12 cellular contexts compared by ENCODE assay signal in the genomic region with DNA sequence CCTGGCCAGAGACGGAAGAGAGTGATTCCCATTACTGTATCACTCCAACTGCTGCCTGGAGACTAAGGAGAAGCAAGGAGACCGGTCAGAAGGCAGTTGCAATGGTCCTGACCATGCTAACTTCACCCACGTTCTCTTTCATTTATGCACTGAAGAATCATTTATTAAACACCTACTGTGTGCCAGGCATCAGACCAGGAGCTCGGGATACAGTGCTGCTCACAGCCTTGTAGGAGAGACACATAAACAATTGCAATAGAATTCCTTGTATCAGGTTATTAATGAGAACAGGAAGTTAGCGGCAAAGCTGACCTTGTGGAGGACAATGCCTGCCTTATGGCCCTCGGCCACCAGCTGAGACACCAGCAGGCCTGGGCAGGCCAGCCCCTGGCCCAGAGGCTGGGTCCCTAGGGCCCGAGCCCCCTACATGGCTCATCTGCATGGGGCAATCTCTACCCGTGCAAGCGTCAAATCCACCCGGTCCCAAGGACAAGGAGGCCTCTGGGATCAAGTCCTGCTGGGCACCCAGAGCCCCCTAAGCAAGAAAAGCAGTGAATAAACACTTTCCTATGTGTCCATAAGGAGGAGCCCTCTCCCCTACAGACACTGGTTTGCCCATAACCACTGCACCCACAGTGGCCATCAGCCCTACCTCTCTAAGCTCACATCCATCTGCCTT. TPM values are rescaled to one million over a fixed set of nuclear protein-coding genes. Genes with fewer than 3 reads are reported as not detected.
DNase-seq lines count a peak whose midpoint lies in the region; ATAC-seq and TF ChIP-seq lines count a peak whose summit lies in the region.
"Had no signal": no experiment of that assay in that cellular context is flagged by ENCODE, and none has a peak within 500 bp of the region (broad histone marks: within the 10 kb centered on the region; RNA-seq: fewer than 3 reads in every experiment).

No MANE protein-coding gene starts in this region.

- no peak overlapping the region for H4K91ac ChIP-seq in neuronal stem cell (ENCODE audit: low read depth, low read length, poor library complexity)

- peaks cover 0 to 3% (median 0%) of the 10 kb centered on the region in 3 experiments for H3K27me3 ChIP-seq in neuronal stem cell (ENCODE audit: control insufficient read depth in 3 of 3, insufficient read depth in 3 of 3, low read depth in 1 of 3, low read length in 3 of 3)

- peaks cover 2% of the 10 kb centered on the region for H3K79me1 ChIP-seq in neuronal stem cell (ENCODE audit: low read depth, low read length)

- peak; percentile 27 for TF ChIP-seq CTCF in astrocyte of the spinal cord (IDR thresholded peaks at IDR 0.05; ENCODE audit: low read depth, low read length)

- no peak overlapping the region for H4K8ac ChIP-seq in neuronal stem cell (ENCODE audit: low read depth, low read length)

- no CpG with 5 or more reads among the region's 10 CpGs for WGBS in neuronal stem cell (ENCODE audit: extremely low coverage in 2 of 2, insufficient read length in 2 of 2, insufficient replicate concordance in 1 of 2), 2 donors

- H3K4me3 Mint-ChIP-seq in stimulated activated effector memory CD8-positive, alpha-beta T cell treated with anti-CD3 and anti-CD28 coated beads, Interleukin-12 subunit alpha, Interleukin-12 subunit beta, amount 100 ng/mL, for 72 hours = no peak overlapping the region
- H3K4me3 Mint-ChIP-seq: IgD-negative memory B cell had no signal

- H3K4me3 ChIP-seq in astrocyte of the spinal cord (ENCODE audit: low read depth, low read length) (no peak overlapping the region), neuronal stem cell (ENCODE audit: low read length in 2 of 2) (no peak overlapping the region)

- H2BK5ac ChIP-seq in neuronal stem cell (ENCODE audit: low read length) = no peak overlapping the region

- no peaks in the 10 kb centered on the region for H3K36me3 ChIP-seq in neuronal stem cell (replicated peaks in 1 of 2; ENCODE audit: control insufficient read depth in 2 of 2, insufficient read depth in 2 of 2, low read length in 2 of 2)

- no peak overlapping the region for H3K14ac ChIP-seq in neuronal stem cell (ENCODE audit: low read length)

- peak overlapping the region; percentile 41 for H2AFZ ChIP-seq in neuronal stem cell (ENCODE audit: low read length)

- no peak overlapping the region for H3K4ac ChIP-seq in neuronal stem cell (ENCODE audit: low read length)

- H3K18ac ChIP-seq in neuronal stem cell (ENCODE audit: low read length) = no peak overlapping the region

- peaks cover 5 to 15% of the 10 kb centered on the region in 2 donors for H3K4me1 ChIP-seq in neuronal stem cell (ENCODE audit: control insufficient read depth in 2 of 2, insufficient read depth in 1 of 2, low read depth in 1 of 2, low read length in 2 of 2)

- H3K4me2 ChIP-seq in neuronal stem cell (ENCODE audit: insufficient read depth, low read length, poor library complexity, severe bottlenecking) = no peak overlapping the region

- no peak overlapping the region for H3K27ac Mint-ChIP-seq in stimulated activated effector memory CD8-positive, alpha-beta T cell treated with anti-CD3 and anti-CD28 coated beads, Interleukin-12 subunit alpha, Interleukin-12 subunit beta, amount 100 ng/mL, for 72 hours
- H3K27ac Mint-ChIP-seq: IgD-negative memory B cell had no signal

- H3K4me1 Mint-ChIP-seq in stimulated activated effector memory CD8-positive, alpha-beta T cell treated with anti-CD3 and anti-CD28 coated beads, Interleukin-12 subunit alpha, Interleukin-12 subunit beta, amount 100 ng/mL, for 72 hours = no peaks in the 10 kb centered on the region

- no peak overlapping the region for H2AK5ac ChIP-seq in neuronal stem cell (ENCODE audit: low read depth, low read length)

- H2BK120ac ChIP-seq in neuronal stem cell (ENCODE audit: low read depth, low read length) = no peak overlapping the region

- no peaks in the 10 kb centered on the region for H3K9me3 Mint-ChIP-seq in stimulated activated effector memory CD8-positive, alpha-beta T cell treated with anti-CD3 and anti-CD28 coated beads, Interleukin-12 subunit alpha, Interleukin-12 subunit beta, amount 100 ng/mL, for 72 hours

- no peak overlapping the region for H2BK15ac ChIP-seq in neuronal stem cell (ENCODE audit: low read length)

- H3K9ac ChIP-seq in neuronal stem cell (ENCODE audit: low read depth, low read length, poor library complexity) = no peak overlapping the region

- H3K9me3 ChIP-seq in neuronal stem cell (replicated peaks in 1 of 2; ENCODE audit: control insufficient read depth in 2 of 2, insufficient read depth in 1 of 2, low read depth in 1 of 2, low read length in 2 of 2) = no peaks in the 10 kb centered on the region

- no peak for ATAC-seq in stimulated activated effector memory CD8-positive, alpha-beta T cell treated with anti-CD3 and anti-CD28 coated beads, Interleukin-12 subunit alpha, Interleukin-12 subunit beta, amount 100 ng/mL, for 72 hours
- ATAC-seq in HG03095 (IDR thresholded peaks at IDR 0.05; ENCODE audit: unreplicated experiment) = no peak

- no peak overlapping the region for H3K23ac ChIP-seq in neuronal stem cell (ENCODE audit: low read depth, low read length, poor library complexity)

- no peaks in the 10 kb centered on the region for H3K36me3 Mint-ChIP-seq in stimulated activated effector memory CD8-positive, alpha-beta T cell treated with anti-CD3 and anti-CD28 coated beads, Interleukin-12 subunit alpha, Interleukin-12 subunit beta, amount 100 ng/mL, for 72 hours

- H2BK12ac ChIP-seq in neuronal stem cell (ENCODE audit: low read length) = no peak overlapping the region

- DNase-seq in NCI-H146 (lab: John Stamatoyannopoulos, UW) = peak; percentile 34
- no peak for DNase-seq in NCI-H146 treated with DMSO at 0.1 percent for 48 hours (lab: John Stamatoyannopoulos, UW; ENCODE audit: unreplicated experiment)
- DNase-seq in NAMALWA (ENCODE audit: low spot score) = peak; percentile 49
- no peak for DNase-seq in astrocyte of the spinal cord (ENCODE audit: low read depth, low spot score)
- DNase-seq in neuronal stem cell (ENCODE audit: low spot score) = no peak
- DNase-seq in activated CD4-positive, CD25-positive, alpha-beta regulatory T cell (lab: John Stamatoyannopoulos, UW) = no peak
- DNase-seq in stimulated activated effector memory CD8-positive, alpha-beta T cell treated with anti-CD3 and anti-CD28 coated beads, Interleukin-12 subunit alpha, Interleukin-12 subunit beta, amount 100 ng/mL, for 72 hours (ENCODE audit: low spot score in 2 of 2) = no peak
- DNase-seq: activated T-cell treated with anti-CD3 and anti-CD28 coated beads, Interleukin-2, amount 50 U/mL, for 48 hours; kidney glomerular epithelial cell; retina had no signal

- no peak overlapping the region for H3K27ac ChIP-seq in neuronal stem cell (replicated peaks; ENCODE audit: low read length)

- in situ Hi-C loops in astrocyte of the spinal cord (cut with HindIII; ENCODE audit: low sequenced_read_pairs) = no loop called here

RNA-seq across cellular contexts. Expression of a gene that starts 8.6 kb away (rescaled TPM):
- polyA plus RNA-seq in neuronal stem cell (2013, experiment 1 of 2) = not detected
- polyA plus RNA-seq in neuronal stem cell (2013, experiment 2 of 2) = not detected

RNA-seq across cellular contexts. Expression of a gene that starts 55.8 kb away (rescaled TPM):
- 72.5 TPM for polyA plus RNA-seq in neuronal stem cell (2013, experiment 1 of 2)
- 70.8 TPM for polyA plus RNA-seq in neuronal stem cell (2013, experiment 2 of 2)

Comparison
In these comparisons a context has a peak if more than half of its experiments do, and no peak if none do; other contexts are left out.
1. DNase-seq: peak in NCI-H146 (single experiment) and NAMALWA (single experiment); none in NCI-H146 treated with DMSO at 0.1 percent for 48 hours (single experiment), astrocyte of the spinal cord (single experiment), neuronal stem cell (single experiment), activated CD4-positive, CD25-positive, alpha-beta regulatory T cell (0 of 4) and stimulated activated effector memory CD8-positive, alpha-beta T cell treated with anti-CD3 and anti-CD28 coated beads, Interleukin-12 subunit alpha, Interleukin-12 subunit beta, amount 100 ng/mL, for 72 hours (0 of 2).